In the genomic region with DNA sequence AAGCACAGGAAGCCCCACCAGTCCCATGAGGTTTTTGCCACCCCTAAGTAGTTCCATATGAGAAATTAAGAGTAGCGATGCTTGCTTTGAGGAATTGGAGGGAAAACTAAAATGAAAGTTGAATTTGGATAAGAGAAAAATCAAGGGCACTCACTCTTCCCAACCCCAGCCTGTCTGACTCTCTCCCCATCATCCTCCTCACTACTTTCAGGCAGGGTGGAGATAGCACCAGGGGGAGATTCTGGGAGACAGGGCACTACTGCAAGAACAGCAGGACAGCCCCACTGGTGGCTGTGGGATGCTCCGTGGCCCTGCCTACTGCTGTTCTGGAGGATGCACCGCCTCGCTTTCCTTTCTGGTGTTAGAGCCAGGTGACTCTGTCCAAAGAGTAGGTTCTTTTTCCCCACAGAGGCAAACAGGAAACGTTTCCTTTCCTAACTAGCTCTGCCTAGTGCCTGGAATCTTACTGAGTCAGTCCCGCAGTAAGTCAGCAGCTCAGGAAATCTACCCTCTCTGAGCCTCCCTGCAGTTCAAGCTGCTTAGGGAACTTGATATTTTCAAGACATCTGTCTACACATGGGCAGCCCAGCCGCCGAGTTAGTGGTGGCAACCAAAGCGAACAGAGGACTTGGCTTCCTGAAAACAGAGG, we compare ENCODE assay signal across 9 cellular contexts. TPM values are rescaled to one million over a fixed set of nuclear protein-coding genes. Genes with fewer than 3 reads are reported as not detected.
DNase-seq lines count a peak whose midpoint lies in the region; ATAC-seq, FAIRE-seq and TF ChIP-seq lines count a peak whose summit lies in the region.
"Had no signal": no experiment of that assay in that cellular context is flagged by ENCODE, and none has a peak within 500 bp of the region (broad histone marks: within the 10 kb centered on the region; RNA-seq: fewer than 3 reads in every experiment).

No MANE protein-coding gene starts in this region.

- POLR2A ChIA-PET in PC-3 (lab: Charles Lee; ENCODE audit: unreplicated experiment): no interaction called here

- no TSS peak for BruUV-seq in PC-3 (replicated peaks; lab: Mats Ljungman, UMichigan)

- H3K27me3 Mint-ChIP-seq in endothelial cell (ENCODE audit: unreplicated experiment): peaks cover 4% of the 10 kb centered on the region

- no peak overlapping the region for H3K27ac ChIP-seq in PC-3 (ENCODE audit: low read length)
- H3K27ac ChIP-seq in osteoblast (ENCODE audit: low read depth, low read length): no peak overlapping the region
- no peak overlapping the region for H3K27ac ChIP-seq in pancreas

- H3K9me3 ChIP-seq in PC-3 (ENCODE audit: low read length): no peaks in the 10 kb centered on the region
- H3K9me3 ChIP-seq in osteoblast (ENCODE audit: low read depth, low read length): no peaks in the 10 kb centered on the region
- no peaks in the 10 kb centered on the region for H3K9me3 ChIP-seq in pancreas

- H3K9me3 Mint-ChIP-seq in endothelial cell (ENCODE audit: unreplicated experiment): no peaks in the 10 kb centered on the region

- H3F3A ChIP-seq in PC-3 (ENCODE audit: low read length, unreplicated experiment): no peaks in the 10 kb centered on the region

- peak overlapping the region; percentile 32; the same call in 1 of the 2 replicates for H3K4me2 ChIP-seq in PC-3 (ENCODE audit: low read length)
- peak overlapping the region; percentile 35 for H3K4me2 ChIP-seq in osteoblast (ENCODE audit: insufficient read depth, low read length)

- H3K36me3 ChIP-seq in PC-3 (ENCODE audit: low read depth, low read length): no peaks in the 10 kb centered on the region
- H3K36me3 ChIP-seq in osteoblast (ENCODE audit: insufficient read depth, low read length): no peaks in the 10 kb centered on the region
- no peaks in the 10 kb centered on the region for H3K36me3 ChIP-seq in pancreas

- no peaks in the 10 kb centered on the region for H4K20me1 ChIP-seq in PC-3 (ENCODE audit: low read length)
- no peaks in the 10 kb centered on the region for H4K20me1 ChIP-seq in osteoblast (ENCODE audit: insufficient read depth, low read length)

- H3K9me2 ChIP-seq in PC-3 (replicated peaks; ENCODE audit: low read length): no peaks in the 10 kb centered on the region

- H3K4me1 ChIP-seq in PC-3 (ENCODE audit: insufficient read depth, low read length): peaks cover 19% of the 10 kb centered on the region
- H3K4me1 ChIP-seq in osteoblast (ENCODE audit: insufficient read depth, low read length): peaks cover 17% of the 10 kb centered on the region
- no peaks in the 10 kb centered on the region for H3K4me1 ChIP-seq in pancreas

- 52% methylated on average over 9 of the region's 9 CpGs for WGBS in pancreas, 2 donors

- CTCF ChIA-PET in PC-3 (lab: Charles Lee): interaction anchor here (0.6 to 1.1 kb wide), 3 partner anchors 34 to 92 kb away, joined by 3 to 5 read pairs (median 3); no protein-coding TSS in a partner anchor

- ATAC-seq in PC-3 (peak; percentile 48), pancreas (no peak), HG02610 (IDR thresholded peaks at IDR 0.05; ENCODE audit: unreplicated experiment) (no peak)

- intact Hi-C loops in PC-3 (cut with micrococcal nuclease) (no loop called here), pancreas (cut with DNase I) (no loop called here)

- no peak overlapping the region for H3K9ac ChIP-seq in PC-3 (ENCODE audit: low read length)

- no peak overlapping the region for H3K4me3 ChIP-seq in PC-3 (ENCODE audit: low read length)
- peak overlapping the region; percentile 5 for H3K4me3 ChIP-seq in osteoblast (ENCODE audit: insufficient read depth, low read length)
- no peak overlapping the region for H3K4me3 ChIP-seq in pancreas

- H3K27me3 ChIP-seq in PC-3 (ENCODE audit: low read length): no peaks in the 10 kb centered on the region
- no peaks in the 10 kb centered on the region for H3K27me3 ChIP-seq in osteoblast (ENCODE audit: insufficient read depth, low read length)
- no peaks in the 10 kb centered on the region for H3K27me3 ChIP-seq in pancreas

- H3K79me2 ChIP-seq in PC-3 (ENCODE audit: low read length): no peaks in the 10 kb centered on the region
- no peaks in the 10 kb centered on the region for H3K79me2 ChIP-seq in osteoblast (ENCODE audit: insufficient read depth, low read length)

- DNase-seq in Daoy (ENCODE audit: low read depth) (peak; percentile 76), PC-3 (peak; percentile 31), endothelial cell (ENCODE audit: low spot score) (no peak), osteoblast (ENCODE audit: insufficient read length, low spot score, missing footprints) (peak; percentile 85), NCI-H2196 (lab: John Stamatoyannopoulos, UW; ENCODE audit: unreplicated experiment) (no peak), pancreas (no peak), NCI-H1930 (lab: John Stamatoyannopoulos, UW) (no peak)
- DNase-seq: NCI-H510A had no signal

- TF ChIP-seq CTCF in PC-3 (conservative IDR thresholded peaks at IDR 0.05; ENCODE audit: low read depth, low read length) (no peak), endothelial cell (IDR thresholded peaks at IDR 0.05; ENCODE audit: unreplicated experiment) (no peak), osteoblast (IDR thresholded peaks at IDR 0.05; ENCODE audit: extremely low read depth, low read depth, low read length) (no peak), pancreas (IDR thresholded peaks at IDR 0.05) (no peak)

- no peak overlapping the region for H3K4me3 Mint-ChIP-seq in endothelial cell (ENCODE audit: unreplicated experiment)

- H3K4me1 Mint-ChIP-seq in endothelial cell (ENCODE audit: unreplicated experiment): peaks cover 21% of the 10 kb centered on the region

- H2AFZ ChIP-seq in PC-3 (ENCODE audit: low read length) (peak overlapping the region; percentile 61; the same call in 1 of the 2 replicates), osteoblast (ENCODE audit: low read length) (peak overlapping the region; percentile 87)

- H3K27ac Mint-ChIP-seq in endothelial cell (ENCODE audit: unreplicated experiment): peak overlapping the region; percentile 82

- FAIRE-seq in pancreas (lab: Jason Lieb, UNC): no peak

- H3K36me3 Mint-ChIP-seq in endothelial cell (ENCODE audit: low read depth, unreplicated experiment): peaks cover 4% of the 10 kb centered on the region

RNA-seq across cellular contexts. Expression of a gene that starts 11.2 kb away (rescaled TPM):
- 109 and 110 TPM in 2 replicates for total RNA-seq in Daoy (2014; rRNA removed; shearing (Covaris generic))
- total RNA-seq in PC-3 (2014; rRNA removed) (131 and 161 TPM in 2 replicates), endothelial cell (ENCODE audit: unreplicated experiment) (274 TPM), osteoblast (320 and 343 TPM in 2 replicates), pancreas (100 to 1,000 TPM in 2 of 6 donors, 10 to 100 TPM in 4; 65.7 to 158 (median 81.1) TPM)
- polyA plus RNA-seq in pancreas: 100 to 1,000 TPM in 1 of 2 donors, 10 to 100 TPM in 1; 85.3 to 131 TPM

RNA-seq across cellular contexts. Expression of a gene that starts 55.7 kb away (rescaled TPM):
- total RNA-seq in Daoy (2014; rRNA removed; shearing (Covaris generic)): 36.8 and 57.4 TPM in 2 replicates
- total RNA-seq in PC-3 (2014; rRNA removed) (34.7 and 46.7 TPM in 2 replicates), endothelial cell (ENCODE audit: unreplicated experiment) (109 TPM), osteoblast (56.5 and 64.8 TPM in 2 replicates), pancreas (10 to 100 TPM; 32.3 to 51.0 (median 38.1) TPM)
- 10 to 100 TPM; 47.8 to 86.6 TPM for polyA plus RNA-seq in pancreas

RNA-seq across cellular contexts. Expression of a gene that starts 56.5 kb away (rescaled TPM):
- 13.4 and 18.3 TPM in 2 replicates for total RNA-seq in Daoy (2014; rRNA removed; shearing (Covaris generic))
- total RNA-seq in PC-3 (2014; rRNA removed) (4.8 and 6.1 TPM in 2 replicates), endothelial cell (ENCODE audit: unreplicated experiment) (12.6 TPM), osteoblast (6.8 and 7.2 TPM in 2 replicates), pancreas (1 to 10 TPM; 2.2 to 4.7 (median 3.1) TPM)
- polyA plus RNA-seq in pancreas: 1 to 10 TPM; 6.5 to 8.7 TPM

Comparison
In these comparisons a context has a peak if more than half of its experiments do, and no peak if none do; other contexts are left out.
1. DNase-seq: peak in Daoy (single experiment), PC-3 (single experiment) and osteoblast (single experiment); none in endothelial cell (single experiment), NCI-H2196 (single experiment), pancreas (0 of 6) and NCI-H1930 (0 of 2).